In genomic region chr7:105707967-105708580, GRCh38 we compare ENCODE assay signal across 1 cellular context.
A peak's percentile ranks its signal among the peaks of the same experiment; 100 is the strongest.
TF ChIP-seq lines count a peak whose summit lies in the region.

No MANE protein-coding gene starts in this region.

TF ChIP-seq in K562, 482 proteins besides CTCF, POLR2A, EP300 and RAD21:
- TF ChIP-seq OTX1 (CRISPR knock-in tag; IDR thresholded peaks at IDR 0.05) (no peak), GABPA (tag; conservative IDR thresholded peaks at IDR 0.05; ENCODE audit: low read depth) (0 out of 2 replicates have a peak, but pooled peaks have one; percentile 17), NONO (IDR thresholded peaks at IDR 0.05; ENCODE audit: low read depth in 2 of 2, low read length in 1 of 2) (no peak), RUNX1 (IDR thresholded peaks at IDR 0.05; ENCODE audit: low read depth) (no peak), AFF4 (CRISPR knock-in tag; IDR thresholded peaks at IDR 0.05) (no peak)
TF ChIP-seq in K562: peak in this region for 1.
